8 cellular contexts compared by ENCODE assay signal in the genomic region with DNA sequence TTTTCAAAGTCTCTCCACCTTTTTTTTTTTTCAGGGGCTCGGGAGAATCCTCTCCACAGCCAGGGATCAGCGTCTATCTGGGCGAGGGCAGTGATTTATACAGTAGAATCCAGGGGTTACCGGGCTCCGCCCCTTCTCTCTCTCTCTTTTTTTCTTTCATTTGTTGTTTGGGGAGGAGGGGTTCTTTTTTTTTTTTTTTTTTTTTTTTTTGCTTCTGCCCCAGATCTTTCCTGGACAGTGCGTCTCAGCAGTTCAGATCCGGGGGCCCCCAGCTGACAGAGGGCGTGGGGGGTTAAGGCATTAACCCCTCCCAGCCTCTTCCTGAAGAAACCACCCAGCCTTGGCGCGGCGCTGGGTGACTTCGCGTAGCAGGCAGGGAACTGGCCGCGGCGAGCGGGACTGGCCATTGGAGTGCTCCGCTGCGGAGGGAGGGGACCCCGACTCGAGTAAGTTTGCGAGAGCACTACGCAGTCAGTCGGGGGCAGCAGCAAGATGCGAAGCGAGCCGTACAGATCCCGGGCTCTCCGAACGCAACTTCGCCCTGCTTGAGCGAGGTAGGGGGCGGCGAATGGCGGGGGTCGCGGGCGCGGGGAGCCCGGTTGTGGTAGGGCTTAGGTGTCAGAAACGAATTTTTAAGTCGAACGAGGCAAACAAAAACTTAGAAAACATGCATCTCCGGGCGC. TPM values are rescaled to one million over a fixed set of nuclear protein-coding genes. Genes with fewer than 3 reads are reported as not detected.
DNase-seq lines count a peak whose midpoint lies in the region; FAIRE-seq and TF ChIP-seq lines count a peak whose summit lies in the region.

S1PR1 (plus strand) TSS at position 474 of the 683 bp plus-strand sequence. CDS start 1,966 bp downstream, outside the sequence.

- H3K9me3 Mint-ChIP-seq in endodermal cell, result no peaks in the 10 kb centered on the region
- H3K9me3 Mint-ChIP-seq in mesothelial cell of epicardium, result peaks cover 3% of the 10 kb centered on the region

- DNase-seq in ELF-1 (ENCODE audit: low read depth, low spot score) (peak; percentile 64), H54 (ENCODE audit: insufficient read length, low spot score) (peak; percentile 35), NCI-H1105 treated with DMSO at 0.1 percent for 48 hours (lab: John Stamatoyannopoulos, UW) (peak; percentile 39), endodermal cell (peak; percentile 90), mesothelial cell of epicardium (ENCODE audit: low spot score in 2 of 2, unreplicated experiment in 2 of 2) (peak; percentile 61 to 76), NOMO-1 treated with DMSO at 0.1 percent for 48 hours (lab: John Stamatoyannopoulos, UW; ENCODE audit: unreplicated experiment) (no peak)
- peak; percentile 64 for DNase-seq in activated CD8-positive, alpha-beta memory T cell treated with anti-CD3 and anti-CD28 coated beads, Interleukin-2, amount 50 U/mL, for 1 hour (ENCODE audit: extremely low read depth)
- DNase-seq in stimulated activated CD8-positive, alpha-beta memory T cell treated with anti-CD3 and anti-CD28 coated beads, Interleukin-2, amount 100 ng/mL, for 48 hours (ENCODE audit: low read depth in 2 of 2), result peak; percentile 58 to 72

- TF ChIP-seq CTCF in endodermal cell (conservative IDR thresholded peaks at IDR 0.05), result no peak
- TF ChIP-seq CTCF in mesothelial cell of epicardium (IDR thresholded peaks at IDR 0.05; ENCODE audit: unreplicated experiment), result no peak

- H3K27ac ChIP-seq in endodermal cell (ENCODE audit: low read depth, low read length), result peak within 1 kb of the TSS; percentile 50

- peaks cover 54% of the 10 kb centered on the region for H3K27me3 ChIP-seq in endodermal cell (ENCODE audit: control insufficient read depth, insufficient read depth, low read length, poor library complexity, severe bottlenecking)

- H3K4me3 Mint-ChIP-seq in endodermal cell (peak within 1 kb of the TSS; percentile 74), mesothelial cell of epicardium (peak within 1 kb of the TSS; percentile 87)

- H3K36me3 Mint-ChIP-seq in endodermal cell (ENCODE audit: low read depth), result no peaks in the 10 kb centered on the region
- H3K36me3 Mint-ChIP-seq in mesothelial cell of epicardium, result peaks cover 16% of the 10 kb centered on the region

- 0 to 1% methylated on average over 26 to 41 of the region's 45 CpGs for whole genome bisulfite sequencing in endodermal cell (ENCODE audit: insufficient coverage in 1 of 2, insufficient read length in 1 of 2), 2 experiments

- no peak for TF ChIP-seq POLR2A in H54 (IDR thresholded peaks at IDR 0.05; ENCODE audit: low read depth, low read length)

- no peaks in the 10 kb centered on the region for H3K4me1 ChIP-seq in endodermal cell (ENCODE audit: control insufficient read depth, insufficient read depth, low read length)

- H3K4me1 Mint-ChIP-seq in endodermal cell, result peaks cover 17% of the 10 kb centered on the region
- peaks cover 37% of the 10 kb centered on the region for H3K4me1 Mint-ChIP-seq in mesothelial cell of epicardium

- no peaks in the 10 kb centered on the region for H3K36me3 ChIP-seq in endodermal cell (ENCODE audit: control insufficient read depth, insufficient read depth, low read length)

- H3K9me3 ChIP-seq in endodermal cell (ENCODE audit: control insufficient read depth, low read length), result no peaks in the 10 kb centered on the region

- peak within 1 kb of the TSS; percentile 47 for H3K9ac ChIP-seq in endodermal cell (ENCODE audit: extremely low read depth, low read length, poor library complexity, severe bottlenecking)

- peak within 1 kb of the TSS; percentile 53 for H3K27ac Mint-ChIP-seq in endodermal cell
- H3K27ac Mint-ChIP-seq in mesothelial cell of epicardium, result peak within 1 kb of the TSS; percentile 97

- FAIRE-seq in H54 (lab: Jason Lieb, UNC), result no peak

- peaks cover 80% of the 10 kb centered on the region for H3K27me3 Mint-ChIP-seq in endodermal cell (ENCODE audit: insufficient read depth)
- no peaks in the 10 kb centered on the region for H3K27me3 Mint-ChIP-seq in mesothelial cell of epicardium (ENCODE audit: low read depth)

- peak within 1 kb of the TSS; percentile 89 for H3K4me3 ChIP-seq in endodermal cell (ENCODE audit: low read length)

RNA-seq across cellular contexts. Expression of gene S1PR1, which starts in this region (rescaled TPM):
- total RNA-seq in endodermal cell (under 1 TPM; 0.35 to 0.53 TPM), mesothelial cell of epicardium (21.5 to 25.5 TPM (median 23.5 TPM) in 3 replicates)
- 12.1 TPM for polyA plus RNA-seq in endodermal cell (2013, experiment 1 of 2)
- 7.9 TPM for polyA plus RNA-seq in endodermal cell (2013, experiment 2 of 2)

Comparison
In these comparisons a context has a peak if more than half of its experiments do, and no peak if none do; other contexts are left out.
1. RNA of gene S1PR1 (total RNA-seq): 21.5 to 25.5 TPM in mesothelial cell of epicardium; 0.35 to 0.53 TPM in endodermal cell; every median in the first group is over 10 times any median in the second.